ENCODE assay signal across 11 cellular contexts in genomic region chr4:126701756-126702155, GRCh38.
DNase-seq lines count a peak whose midpoint lies in the region; ATAC-seq and TF ChIP-seq lines count a peak whose summit lies in the region.
"Had no signal": no experiment of that assay in that cellular context is flagged by ENCODE, and none has a peak within 500 bp of the region (broad histone marks: within the 10 kb centered on the region; RNA-seq: fewer than 3 reads in every experiment).

No MANE protein-coding gene starts in this region.

- no peak overlapping the region for H3K27ac ChIP-seq in right lobe of liver
- H3K27ac ChIP-seq: lower lobe of right lung had no signal

- ATAC-seq in SK-N-SH treated with all-trans-retinoic acid at 6 μM for 48 hours: peak; percentile 44; the same call in 2 of the 3 replicates
- ATAC-seq in HG03565 (IDR thresholded peaks at IDR 0.05; ENCODE audit: unreplicated experiment): no peak
- no peak for ATAC-seq in right lobe of liver
- no peak for ATAC-seq in GM21367 (IDR thresholded peaks at IDR 0.05; ENCODE audit: unreplicated experiment)

- no peak for TF ChIP-seq POLR2A in right lobe of liver (IDR thresholded peaks at IDR 0.05)

- no peaks in the 10 kb centered on the region for H3K36me3 ChIP-seq in right lobe of liver
- H3K36me3 ChIP-seq: lower lobe of right lung had no signal

- H3K9me3 ChIP-seq in right lobe of liver: no peaks in the 10 kb centered on the region
- H3K9me3 ChIP-seq: lower lobe of right lung had no signal

- 72% methylated on average over 2 of the region's 2 CpGs for WGBS in right lobe of liver (ENCODE audit: insufficient coverage, low coverage, low lambda C conversion rate, missing lambda C conversion rate)

- no peaks in the 10 kb centered on the region for H3K27me3 ChIP-seq in right lobe of liver

- DNase-seq in HCEC 1CT: peak; percentile 63
- peak; percentile 21 for DNase-seq in fibroblast of villous mesenchyme (ENCODE audit: low read depth)
- peak; percentile 23 for DNase-seq in pons (ENCODE audit: low spot score)
- no peak for DNase-seq in right lobe of liver
- DNase-seq: hippocampal formation, lower lobe of right lung, RPMI8226, T1000 had no signal

- no peak for TF ChIP-seq CTCF in fibroblast of villous mesenchyme (IDR thresholded peaks at IDR 0.05; ENCODE audit: insufficient read depth, low read depth, low read length)
- TF ChIP-seq CTCF in right lobe of liver (IDR thresholded peaks at IDR 0.05): no peak

- intact Hi-C loops in right lobe of liver (cut with DNase I): no loop called here

- H3K4me3 ChIP-seq in fibroblast of villous mesenchyme (ENCODE audit: low read depth, low read length) (no peak overlapping the region), right lobe of liver (no peak overlapping the region)
- H3K4me3 ChIP-seq: lower lobe of right lung had no signal

- no peaks in the 10 kb centered on the region for H3K4me1 ChIP-seq in right lobe of liver
- H3K4me1 ChIP-seq: lower lobe of right lung had no signal

TF ChIP-seq in SK-N-SH treated with all-trans-retinoic acid at 6 μM for 48 hours, 23 proteins besides CTCF, POLR2A, EP300 and RAD21:
- no peak for TF ChIP-seq ZC3H10 (CRISPR knock-in tag; IDR thresholded peaks at IDR 0.05)
- no peak for TF ChIP-seq ARNTL (CRISPR knock-in tag; IDR thresholded peaks at IDR 0.05; ENCODE audit: borderline replicate concordance, low read depth)
- no peak for TF ChIP-seq ZNF565 (CRISPR knock-in tag; conservative IDR thresholded peaks at IDR 0.05; ENCODE audit: low read depth)
- no peak for TF ChIP-seq ZNF8 (CRISPR knock-in tag; IDR thresholded peaks at IDR 0.05)
- no peak for TF ChIP-seq CREB5 (CRISPR knock-in tag; IDR thresholded peaks at IDR 0.05; ENCODE audit: low read depth)

Comparison
In these comparisons a context has a peak if more than half of its experiments do, and no peak if none do; other contexts are left out.
1. DNase-seq: peak in HCEC 1CT (single experiment), fibroblast of villous mesenchyme (single experiment) and pons (single experiment); none in right lobe of liver (0 of 3).